Comparison of ENCODE assay signal across 20 cellular contexts in the genomic region with DNA sequence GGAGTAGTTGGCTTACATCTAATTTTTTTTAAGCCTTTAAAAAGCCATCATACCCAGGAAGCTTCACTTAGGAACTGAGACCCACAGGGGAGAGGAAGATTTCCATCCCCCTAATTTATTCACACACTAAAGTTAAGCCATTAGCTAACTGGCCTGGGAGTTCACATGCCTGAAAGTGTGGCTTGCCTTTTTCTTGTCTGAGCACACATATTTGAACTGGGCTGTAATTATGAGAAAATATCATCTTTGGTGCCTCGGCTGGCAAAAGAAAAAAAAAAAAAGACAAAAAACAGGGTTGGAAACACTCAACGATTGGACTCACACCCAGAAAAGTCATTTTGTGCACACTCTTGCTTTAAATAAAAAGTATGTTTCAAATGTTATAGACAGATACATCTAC.
"Had no signal": no experiment of that assay in that cellular context is flagged by ENCODE, and none has a peak within 500 bp of the region (broad histone marks: within the 10 kb centered on the region; RNA-seq: fewer than 3 reads in every experiment).

No MANE protein-coding gene starts in this region.

- H3K27ac Mint-ChIP-seq: activated CD8-positive, alpha-beta T cell treated with anti-CD3 and anti-CD28 coated beads, Interleukin-2, amount 10 ng/mL, durations not matched to agents 7 days and 5 days; activated naive CD4-positive, alpha-beta T cell treated with anti-CD3 and anti-CD28 coated beads, Interleukin-2, amount 50 U/mL, for 72 hours; activated T-helper 1 cell treated with anti-CD3 and anti-CD28 coated beads, Interleukin-12 subunit alpha, Interleukin-12 subunit beta, Interleukin-2, Interleukin-4 antibody, amounts not matched to agents 30 ng/mL and 10 ng/mL and 1 ng/mL, durations not matched to agents 14 hours and 24 hours and 36 hours; memory B cell; naive thymus-derived CD4-positive, alpha-beta T cell had no signal

- H3K4me1 ChIP-seq: adrenal gland, colonic mucosa, esophagus squamous epithelium, gastroesophageal sphincter, heart left ventricle, psoas muscle, right atrium auricular region, testis, uterus had no signal

- H3K9me3 ChIP-seq: adrenal gland, colonic mucosa, esophagus squamous epithelium, gastroesophageal sphincter, heart left ventricle, ovary, psoas muscle, right atrium auricular region, testis, uterus had no signal

- H3K4me3 ChIP-seq: adrenal gland, colonic mucosa, esophagus squamous epithelium, gastroesophageal sphincter, heart left ventricle, ovary, psoas muscle, right atrium auricular region, testis, uterus had no signal

- H3K27me3 ChIP-seq: adrenal gland, colonic mucosa, esophagus squamous epithelium, gastroesophageal sphincter, ovary, right atrium auricular region, testis, uterus had no signal

- DNase-seq: activated CD4-positive, alpha-beta T cell treated with anti-CD3 and anti-CD28 coated beads, Interleukin-2, amount 50 U/mL, for 1 hour; activated CD8-positive, alpha-beta T cell treated with anti-CD3 and anti-CD28 coated beads, Interleukin-2, amount 10 ng/mL, durations not matched to agents 7 days and 5 days; activated gamma-delta T cell treated with Interleukin-2 at 50 U/mL for 16 hours; adrenal gland; colonic mucosa; esophagus squamous epithelium; heart left ventricle; islet precursor cell; left cardiac atrium; naive thymus-derived CD4-positive, alpha-beta T cell; ovary; psoas muscle; testis; trophoblast cell; uterus had no signal

- H3K36me3 ChIP-seq: adrenal gland, colonic mucosa, esophagus squamous epithelium, gastroesophageal sphincter, heart left ventricle, ovary, right atrium auricular region, uterus had no signal

- H3K4me1 Mint-ChIP-seq: naive thymus-derived CD4-positive, alpha-beta T cell had no signal

- H3K27ac ChIP-seq: adrenal gland, colonic mucosa, esophagus squamous epithelium, gastroesophageal sphincter, heart left ventricle, ovary, psoas muscle, right atrium auricular region, testis, uterus had no signal

- H3K36me3 Mint-ChIP-seq: activated naive CD4-positive, alpha-beta T cell treated with anti-CD3 and anti-CD28 coated beads, Interleukin-2, amount 50 U/mL, for 72 hours; memory B cell; naive thymus-derived CD4-positive, alpha-beta T cell had no signal

- H3K27me3 Mint-ChIP-seq: naive thymus-derived CD4-positive, alpha-beta T cell had no signal

- H3K4me3 Mint-ChIP-seq: activated CD8-positive, alpha-beta T cell treated with anti-CD3 and anti-CD28 coated beads, Interleukin-2, amount 10 ng/mL, durations not matched to agents 7 days and 5 days; activated T-helper 1 cell treated with anti-CD3 and anti-CD28 coated beads, Interleukin-12 subunit alpha, Interleukin-12 subunit beta, Interleukin-2, Interleukin-4 antibody, amounts not matched to agents 30 ng/mL and 10 ng/mL and 1 ng/mL, durations not matched to agents 14 hours and 24 hours and 36 hours; memory B cell; naive thymus-derived CD4-positive, alpha-beta T cell had no signal

- H3K9me3 Mint-ChIP-seq: activated T-helper 1 cell treated with anti-CD3 and anti-CD28 coated beads, Interleukin-12 subunit alpha, Interleukin-12 subunit beta, Interleukin-2, Interleukin-4 antibody, amounts not matched to agents 30 ng/mL and 10 ng/mL and 1 ng/mL, durations not matched to agents 14 hours and 24 hours and 36 hours; memory B cell had no signal
